In genomic region chr16:83137326-83137770, GRCh38 we compare ENCODE assay signal across 8 cellular contexts.
A peak's percentile ranks its signal among the peaks of the same experiment; 100 is the strongest.
DNase-seq lines count a peak whose midpoint lies in the region; ATAC-seq and TF ChIP-seq lines count a peak whose summit lies in the region.

No MANE protein-coding gene starts in this region.

- CTCF ChIA-PET in HEK293T (lab: Yijun Ruan, JAX): no interaction called here

- no peak for ATAC-seq in HG03571 (IDR thresholded peaks at IDR 0.05; ENCODE audit: unreplicated experiment)

- intact Hi-C loops in thyroid gland (cut with DNase I): no loop called here

- no peaks in the 10 kb centered on the region for H3K27me3 ChIP-seq in thyroid gland

- no peaks in the 10 kb centered on the region for H3K4me1 ChIP-seq in thyroid gland

- no peak overlapping the region for H3K27ac ChIP-seq in thyroid gland

- H3K9me3 ChIP-seq in thyroid gland: no peaks in the 10 kb centered on the region

- TF ChIP-seq CTCF in cardiac fibroblast (IDR thresholded peaks at IDR 0.05; ENCODE audit: low read depth, low read length): no peak
- no peak for TF ChIP-seq CTCF in thyroid gland (IDR thresholded peaks at IDR 0.05)

- H3K4me3 ChIP-seq in cardiac fibroblast (replicated peaks in 1 of 2; ENCODE audit: low read depth in 2 of 2, low read length in 2 of 2) (peak overlapping the region; percentile 24 to 34), thyroid gland (replicated peaks in 1 of 3) (no peak overlapping the region)

- no peak for TF ChIP-seq POLR2A in thyroid gland (IDR thresholded peaks at IDR 0.05)

- POLR2A ChIA-PET in HEK293T (lab: Yijun Ruan, JAX): no interaction called here

- WGBS in thyroid gland, 2 donors: 61 to 62% methylated on average over 17 of the region's 17 CpGs

- H3K36me3 ChIP-seq in thyroid gland: no peaks in the 10 kb centered on the region

- peak; percentile 68 for DNase-seq in EH (ENCODE audit: low read depth)
- peak; percentile 97 for DNase-seq in M059J (ENCODE audit: low read depth)
- DNase-seq in cardiac fibroblast (ENCODE audit: low read depth in 2 of 2): peak; percentile 77 to 79
- peak; percentile 71 for DNase-seq in myocyte (ENCODE audit: low read depth)
- no peak for DNase-seq in activated effector memory CD4-positive, alpha-beta T cell treated with anti-CD3 and anti-CD28 coated beads, Interleukin-2, amount 50 U/mL, for 16 hours
- no peak for DNase-seq in HEK293T (ENCODE audit: extremely low spot score)
- no peak for DNase-seq in thyroid gland

TF ChIP-seq in HEK293T, 16 proteins besides CTCF, POLR2A, EP300 and RAD21:
- TF ChIP-seq FOXK2 (IDR thresholded peaks at IDR 0.05) (no peak), CTBP1 (IDR thresholded peaks at IDR 0.05; ENCODE audit: borderline replicate concordance) (no peak), SP1 (IDR thresholded peaks at IDR 0.05) (no peak), LEF1 (IDR thresholded peaks at IDR 0.05; ENCODE audit: borderline replicate concordance) (no peak), ARNT (IDR thresholded peaks at IDR 0.05) (no peak), NFRKB (IDR thresholded peaks at IDR 0.05) (no peak), FOXA1 (IDR thresholded peaks at IDR 0.05) (no peak), L3MBTL2 (conservative IDR thresholded peaks at IDR 0.05) (no peak), HDGF (IDR thresholded peaks at IDR 0.05; ENCODE audit: borderline replicate concordance) (no peak), BHLHE40 (IDR thresholded peaks at IDR 0.05; ENCODE audit: borderline replicate concordance) (no peak), ELF4 (IDR thresholded peaks at IDR 0.05) (no peak), TARDBP (IDR thresholded peaks at IDR 0.05) (no peak)
TF ChIP-seq in HEK293T: peak in this region for 0.

Comparison
In these comparisons a context has a peak if more than half of its experiments do, and no peak if none do; other contexts are left out.
1. DNase-seq: peak in EH (single experiment), M059J (single experiment), cardiac fibroblast (2 of 2) and myocyte (single experiment); none in activated effector memory CD4-positive, alpha-beta T cell treated with anti-CD3 and anti-CD28 coated beads, Interleukin-2, amount 50 U/mL, for 16 hours (single experiment), HEK293T (single experiment) and thyroid gland (0 of 2).
2. H3K4me3 ChIP-seq: peak in cardiac fibroblast (2 of 2); none in thyroid gland (0 of 3).